In the genomic region with DNA sequence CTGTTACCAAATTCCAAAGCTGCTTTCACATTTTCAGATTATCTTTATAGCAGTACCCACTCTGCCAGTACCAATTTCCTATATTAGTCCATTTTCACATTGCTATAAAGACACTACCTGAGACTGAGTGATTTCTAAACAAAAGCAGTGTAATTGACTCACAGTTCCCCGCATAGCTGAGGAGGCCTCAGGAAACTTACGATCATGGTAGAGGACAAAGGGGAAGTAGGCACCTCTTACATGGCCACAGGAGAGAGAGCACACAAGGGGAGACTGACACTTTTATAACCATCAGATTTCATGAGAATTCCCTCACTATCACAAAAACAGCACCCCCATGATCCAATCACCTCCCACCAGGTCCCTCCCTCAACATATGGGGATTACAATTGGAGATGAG, we compare ENCODE assay signal across 23 cellular contexts.
A peak's percentile ranks its signal among the peaks of the same experiment; 100 is the strongest.
DNase-seq lines count a peak whose midpoint lies in the region; ATAC-seq and TF ChIP-seq lines count a peak whose summit lies in the region.
"Had no signal": no experiment of that assay in that cellular context is flagged by ENCODE, and none has a peak within 500 bp of the region (broad histone marks: within the 10 kb centered on the region; RNA-seq: fewer than 3 reads in every experiment).

No MANE protein-coding gene starts in this region.

- H3K36me3 Mint-ChIP-seq in memory B cell: peaks cover 13% of the 10 kb centered on the region
- H3K36me3 Mint-ChIP-seq: stimulated activated effector memory CD8-positive, alpha-beta T cell treated with anti-CD3 and anti-CD28 coated beads, Interleukin-12 subunit alpha, Interleukin-12 subunit beta, amount 100 ng/mL, for 72 hours had no signal

- H3K4me1 Mint-ChIP-seq in memory B cell: peaks cover 6% of the 10 kb centered on the region
- H3K4me1 Mint-ChIP-seq: mesothelial cell of epicardium; nephron; stimulated activated effector memory CD8-positive, alpha-beta T cell treated with anti-CD3 and anti-CD28 coated beads, Interleukin-12 subunit alpha, Interleukin-12 subunit beta, amount 100 ng/mL, for 72 hours had no signal

- TF ChIP-seq CTCF in right atrium auricular region (IDR thresholded peaks at IDR 0.05): no peak

- peaks cover 9% of the 10 kb centered on the region for H3K9me3 Mint-ChIP-seq in memory B cell
- H3K9me3 Mint-ChIP-seq: stimulated activated effector memory CD8-positive, alpha-beta T cell treated with anti-CD3 and anti-CD28 coated beads, Interleukin-12 subunit alpha, Interleukin-12 subunit beta, amount 100 ng/mL, for 72 hours had no signal

- no peak overlapping the region for H3K27ac ChIP-seq in right atrium auricular region
- H3K27ac ChIP-seq: adrenal gland, breast epithelium, colonic mucosa, thoracic aorta had no signal

- H3K27me3 Mint-ChIP-seq in memory B cell: no peaks in the 10 kb centered on the region

- H3K9me3 ChIP-seq in right atrium auricular region: peaks cover 0 to 10% of the 10 kb centered on the region in 2 donors
- H3K9me3 ChIP-seq: adrenal gland, colonic mucosa, thoracic aorta had no signal

- no peaks in the 10 kb centered on the region for H3K27me3 ChIP-seq in right atrium auricular region
- H3K27me3 ChIP-seq: adrenal gland, breast epithelium, colonic mucosa had no signal

- no peaks in the 10 kb centered on the region for H3K36me3 ChIP-seq in right atrium auricular region
- H3K36me3 ChIP-seq: adrenal gland, breast epithelium, colonic mucosa, thoracic aorta had no signal

- peak; percentile 82 for ATAC-seq in GM21360 (IDR thresholded peaks at IDR 0.05; ENCODE audit: unreplicated experiment)
- peak; percentile 69 for ATAC-seq in HG03520 (IDR thresholded peaks at IDR 0.05; ENCODE audit: unreplicated experiment)
- ATAC-seq in memory B cell (ENCODE audit: low read depth): no peak
- ATAC-seq in HG03108 (IDR thresholded peaks at IDR 0.05; ENCODE audit: unreplicated experiment): no peak
- ATAC-seq: HCT116; Right ventricle myocardium inferior; stimulated activated effector memory CD8-positive, alpha-beta T cell treated with anti-CD3 and anti-CD28 coated beads, Interleukin-12 subunit alpha, Interleukin-12 subunit beta, amount 100 ng/mL, for 72 hours had no signal

- no peak overlapping the region for H3K4me3 ChIP-seq in right atrium auricular region
- H3K4me3 ChIP-seq: adrenal gland, breast epithelium, colonic mucosa, thoracic aorta had no signal

- no peak overlapping the region for H3K4me3 Mint-ChIP-seq in memory B cell
- H3K4me3 Mint-ChIP-seq: mesothelial cell of epicardium; nephron; stimulated activated effector memory CD8-positive, alpha-beta T cell treated with anti-CD3 and anti-CD28 coated beads, Interleukin-12 subunit alpha, Interleukin-12 subunit beta, amount 100 ng/mL, for 72 hours had no signal

- H3K27ac Mint-ChIP-seq in memory B cell: peak overlapping the region; percentile 32
- H3K27ac Mint-ChIP-seq: mesothelial cell of epicardium; nephron; stimulated activated effector memory CD8-positive, alpha-beta T cell treated with anti-CD3 and anti-CD28 coated beads, Interleukin-12 subunit alpha, Interleukin-12 subunit beta, amount 100 ng/mL, for 72 hours had no signal

- DNase-seq in OCI-M1 (lab: John Stamatoyannopoulos, UW) (peak; percentile 0), memory B cell (ENCODE audit: low spot score in 2 of 2) (no peak), right atrium auricular region (ENCODE audit: low spot score) (no peak), midbrain (lab: John Stamatoyannopoulos, UW) (no peak), AML-193 (lab: John Stamatoyannopoulos, UW) (no peak)
- DNase-seq: activated gamma-delta T cell treated with Interleukin-2 at 50 U/mL for 16 hours, adrenal gland, C1 segment of cervical spinal cord, colonic mucosa, glutamatergic neuron, Karpas-422, NCI-H1417 treated with DMSO at 0.1 percent for 48 hours, NCI-H524 treated with DMSO at 0.1 percent for 48 hours had no signal

- H3K4me1 ChIP-seq in right atrium auricular region: no peaks in the 10 kb centered on the region
- H3K4me1 ChIP-seq: adrenal gland, breast epithelium, colonic mucosa had no signal

Comparison
In these comparisons a context has a peak if more than half of its experiments do, and no peak if none do; other contexts are left out.
1. ATAC-seq: peak in GM21360 (single experiment) and HG03520 (single experiment); none in memory B cell (single experiment) and HG03108 (single experiment).